ENCODE assay signal across 8 cellular contexts in genomic region chr11:13338437-13339069, GRCh38.
DNase-seq lines count a peak whose midpoint lies in the region; ATAC-seq and TF ChIP-seq lines count a peak whose summit lies in the region.

No MANE protein-coding gene starts in this region.

- intact Hi-C loops in activated CD4-positive, alpha-beta memory T cell treated with anti-CD3 and anti-CD28 coated beads for 36 hours (cut with micrococcal nuclease): loop anchor here (1.0 to 5.0 kb wide), 5 partner anchors 19 to 329 kb away; partner anchors contain the start of genes BTBD10 and FAR1
- intact Hi-C loops in right cardiac atrium (cut with DNase I): loop anchor here in 2 of 4 donors (5.0 to 10.0 kb wide), 2 partner anchors 61 to 64 kb away; partner anchors contain the start of gene BMAL1 (in 2 of the 2)
- intact Hi-C loops in transverse colon (cut with DNase I; ENCODE audit: low total_unique reads): no loop called here

- H3K27ac ChIP-seq in right cardiac atrium (ENCODE audit: low read length) (no peak overlapping the region), transverse colon (peak overlapping the region in 3 of 4 donors; percentile 5 to 33 (median 27))

- H3K4me1 Mint-ChIP-seq in activated T-cell treated with anti-CD3 and anti-CD28 coated beads, Interleukin-2, amount 50 U/mL, for 24 hours (ENCODE audit: low read depth): peaks cover 61% of the 10 kb centered on the region
- peaks cover 63% of the 10 kb centered on the region for H3K4me1 Mint-ChIP-seq in activated CD4-positive, alpha-beta memory T cell treated with anti-CD3 and anti-CD28 coated beads for 36 hours (ENCODE audit: low read depth)

- peak; percentile 49 for DNase-seq in activated T-cell treated with anti-CD3 and anti-CD28 coated beads, Interleukin-2, amount 50 U/mL, for 24 hours
- no peak for DNase-seq in activated T-cell treated with anti-CD3 and anti-CD28 coated beads for 4 hours
- DNase-seq in activated CD4-positive, alpha-beta memory T cell treated with anti-CD3 and anti-CD28 coated beads for 36 hours: peak; percentile 66
- DNase-seq in right cardiac atrium: no peak
- DNase-seq in transverse colon: no peak
- DNase-seq in NOMO-1 treated with dmso at 0.1 percent for 144 hours (lab: John Stamatoyannopoulos, UW; ENCODE audit: unreplicated experiment): no peak
- no peak for DNase-seq in effector CD4-positive, alpha-beta T cell
- no peak for DNase-seq in NCI-H1694 treated with DMSO at 0.1 percent for 48 hours (lab: John Stamatoyannopoulos, UW)

- TF ChIP-seq EP300 in transverse colon (IDR thresholded peaks at IDR 0.05; ENCODE audit: low read depth): no peak

- 83% methylated on average over 8 of the region's 8 CpGs for WGBS in right cardiac atrium
- 70 to 82% methylated on average over 4 to 8 of the region's 8 CpGs for WGBS in transverse colon (ENCODE audit: low coverage in 1 of 2), 2 donors

- H3K27me3 Mint-ChIP-seq in activated T-cell treated with anti-CD3 and anti-CD28 coated beads, Interleukin-2, amount 50 U/mL, for 24 hours: no peaks in the 10 kb centered on the region
- H3K27me3 Mint-ChIP-seq in activated CD4-positive, alpha-beta memory T cell treated with anti-CD3 and anti-CD28 coated beads for 36 hours: no peaks in the 10 kb centered on the region

- no peaks in the 10 kb centered on the region for H3K27me3 ChIP-seq in right cardiac atrium (ENCODE audit: control insufficient read depth, insufficient read depth)
- no peaks in the 10 kb centered on the region for H3K27me3 ChIP-seq in transverse colon

- H3K9me3 ChIP-seq in right cardiac atrium (ENCODE audit: control insufficient read depth, low read length) (no peaks in the 10 kb centered on the region), transverse colon (no peaks in the 10 kb centered on the region)

- CTCF ChIA-PET in activated CD4-positive, alpha-beta memory T cell treated with anti-CD3 and anti-CD28 coated beads for 36 hours (lab: Charles Lee): interaction anchor here (0.6 to 5.6 kb wide), 16 partner anchors 11 to 374 kb away, joined by 3 to 52 read pairs (median 5); no protein-coding TSS in a partner anchor

- H3K36me3 Mint-ChIP-seq in activated T-cell treated with anti-CD3 and anti-CD28 coated beads, Interleukin-2, amount 50 U/mL, for 24 hours (ENCODE audit: low read depth): peaks cover 2% of the 10 kb centered on the region
- H3K36me3 Mint-ChIP-seq in activated CD4-positive, alpha-beta memory T cell treated with anti-CD3 and anti-CD28 coated beads for 36 hours: no peaks in the 10 kb centered on the region

- no peak for TF ChIP-seq CTCF in transverse colon (IDR thresholded peaks at IDR 0.05)

- in situ Hi-C loops in transverse colon (cut with MboI; ENCODE audit: low pct_ligation_motif_present in 1 of 4, low pct_unique_long_range_greater_than_20kb in 1 of 4, low sequenced_read_pairs in 3 of 4): loop anchor here in 3 of 4 donors (25.0 kb wide), 3 partner anchors 101 to 376 kb away; no protein-coding TSS in a partner anchor

- H3K4me1 ChIP-seq in right cardiac atrium (ENCODE audit: control insufficient read depth, insufficient read depth, low read length) (peaks cover 14% of the 10 kb centered on the region), transverse colon (peaks cover 8 to 38% (median 18%) of the 10 kb centered on the region in 4 donors)

- peak overlapping the region; percentile 84 for H3K27ac Mint-ChIP-seq in activated T-cell treated with anti-CD3 and anti-CD28 coated beads, Interleukin-2, amount 50 U/mL, for 24 hours
- peak overlapping the region; percentile 77 for H3K27ac Mint-ChIP-seq in activated CD4-positive, alpha-beta memory T cell treated with anti-CD3 and anti-CD28 coated beads for 36 hours

- no peaks in the 10 kb centered on the region for H3K9me3 Mint-ChIP-seq in activated T-cell treated with anti-CD3 and anti-CD28 coated beads, Interleukin-2, amount 50 U/mL, for 24 hours
- no peaks in the 10 kb centered on the region for H3K9me3 Mint-ChIP-seq in activated CD4-positive, alpha-beta memory T cell treated with anti-CD3 and anti-CD28 coated beads for 36 hours

- no peak for TF ChIP-seq POLR2A in transverse colon (IDR thresholded peaks at IDR 0.05)

- H3K4me3 ChIP-seq in right cardiac atrium (ENCODE audit: low read length): peak overlapping the region; percentile 21
- peak overlapping the region in 1 of 4 donors; percentile 22 for H3K4me3 ChIP-seq in transverse colon

- peak; percentile 29 to 64 for ATAC-seq in right cardiac atrium

- POLR2A ChIA-PET in activated CD4-positive, alpha-beta memory T cell treated with anti-CD3 and anti-CD28 coated beads for 36 hours (lab: Charles Lee): interaction anchor here (1.1 to 1.8 kb wide), 2 partner anchors 51 to 60 kb away, joined by 5 to 9 read pairs; no protein-coding TSS in a partner anchor

- H3K4me3 Mint-ChIP-seq in activated T-cell treated with anti-CD3 and anti-CD28 coated beads, Interleukin-2, amount 50 U/mL, for 24 hours: peak overlapping the region; percentile 57
- H3K4me3 Mint-ChIP-seq in activated CD4-positive, alpha-beta memory T cell treated with anti-CD3 and anti-CD28 coated beads for 36 hours: peak overlapping the region; percentile 68

- H3K36me3 ChIP-seq in transverse colon: no peaks in the 10 kb centered on the region

Comparison
In these comparisons a context has a peak if more than half of its experiments do, and no peak if none do; other contexts are left out.
1. DNase-seq: peak in activated T-cell treated with anti-CD3 and anti-CD28 coated beads, Interleukin-2, amount 50 U/mL, for 24 hours (single experiment) and activated CD4-positive, alpha-beta memory T cell treated with anti-CD3 and anti-CD28 coated beads for 36 hours (single experiment); none in activated T-cell treated with anti-CD3 and anti-CD28 coated beads for 4 hours (single experiment), right cardiac atrium (0 of 3), transverse colon (single experiment), NOMO-1 treated with dmso at 0.1 percent for 144 hours (single experiment), effector CD4-positive, alpha-beta T cell (single experiment) and NCI-H1694 treated with DMSO at 0.1 percent for 48 hours (single experiment).